In genomic region chr11:68903631-68904457, GRCh38 we compare ENCODE assay signal across 8 cellular contexts. TPM values are rescaled to one million over a fixed set of nuclear protein-coding genes. Genes with fewer than 3 reads are reported as not detected.
DNase-seq lines count a peak whose midpoint lies in the region; ATAC-seq and TF ChIP-seq lines count a peak whose summit lies in the region.

IGHMBP2 (plus strand) TSS chr11:68903891; CDS start chr11:68903953, 62 bp downstream.
MRPL21 (minus strand) TSS chr11:68903832; CDS start chr11:68903810, 22 bp downstream.

- H3K36me3 Mint-ChIP-seq in Caco-2 (ENCODE audit: insufficient read depth, unreplicated experiment) (peaks cover 48% of the 10 kb centered on the region), naive B cell (peaks cover 7 to 12% of the 10 kb centered on the region in 2 donors)
- H3K36me3 Mint-ChIP-seq in activated T-cell treated with anti-CD3 and anti-CD28 coated beads, Interleukin-2, amount 50 U/mL, for 72 hours (ENCODE audit: insufficient read depth in 2 of 2), result peaks cover 5 to 15% of the 10 kb centered on the region in 2 donors
- peaks cover 36% of the 10 kb centered on the region for H3K36me3 Mint-ChIP-seq in stimulated activated memory B cell treated with anti-CD40 and anti-IgM and Interleukin-4, amounts not matched to agents 10 μg/mL and 1 μg/mL and 100 μg/mL, for 72 hours

- BruUV-seq in Caco-2 (replicated peaks; lab: Mats Ljungman, UMichigan) (no TSS peak), Panc1 (replicated peaks; lab: Mats Ljungman, UMichigan) (no TSS peak)

- H3K27me3 Mint-ChIP-seq in Caco-2 (ENCODE audit: insufficient read depth, unreplicated experiment) (no peaks in the 10 kb centered on the region), naive B cell (no peaks in the 10 kb centered on the region)
- H3K27me3 Mint-ChIP-seq in activated T-cell treated with anti-CD3 and anti-CD28 coated beads, Interleukin-2, amount 50 U/mL, for 72 hours (ENCODE audit: low read depth), result no peaks in the 10 kb centered on the region
- H3K27me3 Mint-ChIP-seq in stimulated activated memory B cell treated with anti-CD40 and anti-IgM and Interleukin-4, amounts not matched to agents 10 μg/mL and 1 μg/mL and 100 μg/mL, for 72 hours, result no peaks in the 10 kb centered on the region

- no peaks in the 10 kb centered on the region for H3K27me3 ChIP-seq in Caco-2 (replicated peaks; ENCODE audit: control insufficient read depth, insufficient read depth, low read length)
- H3K27me3 ChIP-seq in HUES6 (ENCODE audit: control insufficient read depth, insufficient read depth, low read length), result no peaks in the 10 kb centered on the region
- no peaks in the 10 kb centered on the region for H3K27me3 ChIP-seq in Panc1 (ENCODE audit: control insufficient read depth, insufficient read depth, low read length)

- no peaks in the 10 kb centered on the region for H3K9me3 Mint-ChIP-seq in Caco-2 (ENCODE audit: unreplicated experiment)
- no peaks in the 10 kb centered on the region for H3K9me3 Mint-ChIP-seq in activated T-cell treated with anti-CD3 and anti-CD28 coated beads, Interleukin-2, amount 50 U/mL, for 72 hours
- H3K9me3 Mint-ChIP-seq in naive B cell, result no peaks in the 10 kb centered on the region
- H3K9me3 Mint-ChIP-seq in stimulated activated memory B cell treated with anti-CD40 and anti-IgM and Interleukin-4, amounts not matched to agents 10 μg/mL and 1 μg/mL and 100 μg/mL, for 72 hours, result no peaks in the 10 kb centered on the region

- H3K4me1 ChIP-seq in Caco-2 (peaks cover 20% of the 10 kb centered on the region), HUES6 (ENCODE audit: control insufficient read depth, insufficient read depth, low read length) (peaks cover 5% of the 10 kb centered on the region; the same call in 1 of the 2 replicates), Panc1 (ENCODE audit: control insufficient read depth, insufficient read depth, low read length) (0 out of 2 replicates have a peak, but pooled peaks cover 7% of the 10 kb centered on the region)

- POLR2A ChIA-PET in Caco-2 (lab: Charles Lee), result interaction anchor here (0.9 to 1.2 kb wide), 2 partner anchors 140 to 145 kb away, joined by 3 read pairs; partner anchors contain the start of gene TPCN2
- POLR2A ChIA-PET in Panc1 (lab: Charles Lee), result interaction anchor here (0.6 kb wide), 3 partner anchors 95 to 895 kb away, joined by 3 to 6 read pairs (median 4); no protein-coding TSS in a partner anchor

- in situ Hi-C loops in Panc1 (cut with HindIII; ENCODE audit: low pct_unique_long_range_greater_than_20kb, low sequenced_read_pairs), result no loop called here

- peak; percentile 81 for ATAC-seq in GM21367 (IDR thresholded peaks at IDR 0.05; ENCODE audit: unreplicated experiment)
- ATAC-seq in Panc1, result peak; percentile 97
- ATAC-seq in activated T-cell treated with anti-CD3 and anti-CD28 coated beads, Interleukin-2, amount 50 U/mL, for 72 hours (replicated peaks in 1 of 2), result peak; percentile 98 to 99
- peak; percentile 98 for ATAC-seq in naive B cell (ENCODE audit: low read depth in 2 of 2)
- ATAC-seq in stimulated activated memory B cell treated with anti-CD40 and anti-IgM and Interleukin-4, amounts not matched to agents 10 μg/mL and 1 μg/mL and 100 μg/mL, for 72 hours, result peak; percentile 97

- peak within 1 kb of the TSS; percentile 69 for H3K27ac ChIP-seq in HUES6 (ENCODE audit: low read depth, low read length)
- peak within 1 kb of the TSS; percentile 95 for H3K27ac ChIP-seq in Panc1 (ENCODE audit: low read length)

- peak; percentile 90 to 96 for DNase-seq in Caco-2
- DNase-seq in Panc1 (ENCODE audit: low read depth, low spot score), result peak; percentile 12
- peak; percentile 86 to 91 for DNase-seq in activated T-cell treated with anti-CD3 and anti-CD28 coated beads, Interleukin-2, amount 50 U/mL, for 72 hours
- peak; percentile 80 for DNase-seq in fibroblast of gingiva (ENCODE audit: low read depth)
- DNase-seq in naive B cell, result peak; percentile 80

- peaks cover 30% of the 10 kb centered on the region for H3K4me1 Mint-ChIP-seq in Caco-2 (ENCODE audit: low read depth, unreplicated experiment)
- H3K4me1 Mint-ChIP-seq in activated T-cell treated with anti-CD3 and anti-CD28 coated beads, Interleukin-2, amount 50 U/mL, for 72 hours (ENCODE audit: low read depth), result peaks cover 43% of the 10 kb centered on the region
- peaks cover 40 to 49% (median 47%) of the 10 kb centered on the region in 3 donors for H3K4me1 Mint-ChIP-seq in naive B cell
- H3K4me1 Mint-ChIP-seq in stimulated activated memory B cell treated with anti-CD40 and anti-IgM and Interleukin-4, amounts not matched to agents 10 μg/mL and 1 μg/mL and 100 μg/mL, for 72 hours, result peaks cover 53% of the 10 kb centered on the region

- H3K4me3 Mint-ChIP-seq in Caco-2 (ENCODE audit: unreplicated experiment) (peak within 1 kb of the TSS; percentile 99), naive B cell (peak within 1 kb of the TSS; percentile 97 to 99 (median 98))
- H3K4me3 Mint-ChIP-seq in activated T-cell treated with anti-CD3 and anti-CD28 coated beads, Interleukin-2, amount 50 U/mL, for 72 hours, result peak within 1 kb of the TSS; percentile 94 to 99
- peak within 1 kb of the TSS; percentile 86 for H3K4me3 Mint-ChIP-seq in stimulated activated memory B cell treated with anti-CD40 and anti-IgM and Interleukin-4, amounts not matched to agents 10 μg/mL and 1 μg/mL and 100 μg/mL, for 72 hours

- H3K9me3 ChIP-seq in Caco-2, result no peaks in the 10 kb centered on the region
- no peaks in the 10 kb centered on the region for H3K9me3 ChIP-seq in HUES6 (ENCODE audit: control insufficient read depth, insufficient read depth, low read depth, low read length)
- no peaks in the 10 kb centered on the region for H3K9me3 ChIP-seq in Panc1 (ENCODE audit: control insufficient read depth, insufficient read depth, low read depth, low read length)

- intact Hi-C loops in Caco-2 (cut with micrococcal nuclease; ENCODE audit: unreplicated experiment), result no loop called here
- intact Hi-C loops in Panc1 (cut with micrococcal nuclease; ENCODE audit: unreplicated experiment), result loop anchor here (5.0 kb wide), 1 partner anchor 138 kb away; no protein-coding TSS in a partner anchor

- peak within 1 kb of the TSS; percentile 97 for H3K27ac Mint-ChIP-seq in Caco-2 (ENCODE audit: unreplicated experiment)
- H3K27ac Mint-ChIP-seq in activated T-cell treated with anti-CD3 and anti-CD28 coated beads, Interleukin-2, amount 50 U/mL, for 72 hours, result peak within 1 kb of the TSS; percentile 97
- peak within 1 kb of the TSS; percentile 95 to 98 (median 96) for H3K27ac Mint-ChIP-seq in naive B cell
- peak within 1 kb of the TSS; percentile 93 for H3K27ac Mint-ChIP-seq in stimulated activated memory B cell treated with anti-CD40 and anti-IgM and Interleukin-4, amounts not matched to agents 10 μg/mL and 1 μg/mL and 100 μg/mL, for 72 hours

- CTCF ChIA-PET in Caco-2 (lab: Charles Lee) (interaction anchor here (0.6 to 0.9 kb wide), 2 partner anchors 34 to 110 kb away, joined by 3 to 8 read pairs; no protein-coding TSS in a partner anchor), Panc1 (lab: Charles Lee) (no interaction called here)

- peak within 1 kb of the TSS; percentile 84 for H3K4me3 ChIP-seq in Caco-2 (ENCODE audit: low read depth, low read length)
- peak within 1 kb of the TSS; percentile 96 for H3K4me3 ChIP-seq in HUES6 (ENCODE audit: low read depth, low read length)
- peak within 1 kb of the TSS; percentile 93 to 100 for H3K4me3 ChIP-seq in Panc1 (ENCODE audit: low read depth in 2 of 2, low read length in 2 of 2)

- H3K36me3 ChIP-seq in Caco-2 (ENCODE audit: control insufficient read depth, insufficient read depth, low read length) (peaks cover 5% of the 10 kb centered on the region; the same call in 1 of the 2 replicates), HUES6 (ENCODE audit: control insufficient read depth, insufficient read depth, low read length) (peaks cover 47% of the 10 kb centered on the region), Panc1 (ENCODE audit: control insufficient read depth, insufficient read depth, low read length) (peaks cover 7% of the 10 kb centered on the region)

- peak within 1 kb of the TSS; percentile 93 for H3K9ac ChIP-seq in HUES6 (ENCODE audit: low read length)

- TF ChIP-seq CTCF in Caco-2 (IDR thresholded peaks at IDR 0.05; ENCODE audit: insufficient read depth in 1 of 2, low read depth in 1 of 2, low read length in 1 of 2, severe bottlenecking in 1 of 2, unreplicated experiment in 1 of 2), result no peak
- no peak for TF ChIP-seq CTCF in Panc1 (IDR thresholded peaks at IDR 0.05)

RNA-seq across cellular contexts. Expression of gene IGHMBP2, which starts in this region (rescaled TPM):
- total RNA-seq in Caco-2 (2022), result 49.1 and 55.5 TPM in 2 replicates
- 27.8 TPM for total RNA-seq in Panc1 (2021; ENCODE audit: unreplicated experiment)
- polyA plus RNA-seq in Panc1 (2012; ENCODE audit: insufficient read length), result 21.4 TPM
- total RNA-seq in activated T-cell treated with anti-CD3 and anti-CD28 coated beads, Interleukin-2, amount 50 U/mL, for 72 hours, result 10 to 100 TPM; 29.2 to 40.6 TPM
- polyA plus RNA-seq in naive B cell (ENCODE audit: low read depth in 6 of 6), result 10 to 100 TPM in 1 of 6 donors, 1 to 10 TPM in 5; 3.1 to 12.6 (median 6.8) TPM

RNA-seq across cellular contexts. Expression of gene MRPL21, which starts in this region (rescaled TPM):
- total RNA-seq in Caco-2 (2022), result 179 and 195 TPM in 2 replicates
- total RNA-seq in Panc1 (2021; ENCODE audit: unreplicated experiment), result 94.9 TPM
- 110 TPM for polyA plus RNA-seq in Panc1 (2012; ENCODE audit: insufficient read length)
- total RNA-seq in activated T-cell treated with anti-CD3 and anti-CD28 coated beads, Interleukin-2, amount 50 U/mL, for 72 hours, result 10 to 100 TPM; 56.4 to 74.0 TPM
- 100 to 1,000 TPM in 5 of 6 donors, 10 to 100 TPM in 1; 94.8 to 125 (median 116) TPM for polyA plus RNA-seq in naive B cell (ENCODE audit: low read depth in 6 of 6)

Comparison
In these comparisons a context has a peak if more than half of its experiments do, and no peak if none do; other contexts are left out.
1. Peak in every context shown above with its lines: DNase-seq, ATAC-seq, H3K4me3 ChIP-seq and H3K27ac ChIP-seq.
2. DNase-seq: peak in every context shown above with its lines; median percentile 93 in Caco-2; 88 in activated T-cell treated with anti-CD3 and anti-CD28 coated beads, Interleukin-2, amount 50 U/mL, for 72 hours; 80 in fibroblast of gingiva; 80 in naive B cell; 12 in Panc1.